Comparison of ENCODE assay signal across 8 cellular contexts in genomic region chr1:117735045-117735992, GRCh38.
DNase-seq lines count a peak whose midpoint lies in the region; ATAC-seq, FAIRE-seq and TF ChIP-seq lines count a peak whose summit lies in the region.

No MANE protein-coding gene starts in this region.

- H4K20me1 ChIP-seq in astrocyte (ENCODE audit: insufficient read depth, low read length): no peaks in the 10 kb centered on the region

- peak overlapping the region; percentile 49 for H3K9ac ChIP-seq in astrocyte (ENCODE audit: low read length)
- peak overlapping the region; percentile 28 to 45 for H3K9ac ChIP-seq in kidney (ENCODE audit: low read length in 2 of 2)

- no peaks in the 10 kb centered on the region for H3K27me3 ChIP-seq in astrocyte (ENCODE audit: insufficient read depth, low read length)
- H3K27me3 ChIP-seq in stomach: no peaks in the 10 kb centered on the region

- ATAC-seq in A549: no peak

- H3K27ac ChIP-seq in A549 (peak overlapping the region; percentile 50 to 69; a peak in 5 of 6 replicates), astrocyte (ENCODE audit: low read depth, low read length) (peak overlapping the region; percentile 11), kidney (ENCODE audit: low read depth in 2 of 2, low read length in 2 of 2) (peak overlapping the region in 1 of 2 donors; percentile 36), stomach (peak overlapping the region in 3 of 5 donors; percentile 39 to 58 (median 41))

- intact Hi-C loops in kidney (cut with DNase I): no loop called here
- intact Hi-C loops in stomach (cut with DNase I; ENCODE audit: low total_unique reads): no loop called here

- H2AFZ ChIP-seq in astrocyte (ENCODE audit: low read depth, low read length): peak overlapping the region; percentile 75

- peak overlapping the region; percentile 63 for H3K27ac Mint-ChIP-seq in astrocyte (ENCODE audit: unreplicated experiment)

- H3K4me3 Mint-ChIP-seq in astrocyte (ENCODE audit: unreplicated experiment): peak overlapping the region; percentile 0

- in situ Hi-C loops in GM13977 (cut with MboI; ENCODE audit: low pct_unique_long_range_greater_than_20kb, low sequenced_read_pairs, unreplicated experiment): no loop called here

- TF ChIP-seq RAD21 in A549 (conservative IDR thresholded peaks at IDR 0.05 in 1 of 2, IDR thresholded peaks at IDR 0.05 in 1 of 2): no peak

- H3K9me3 Mint-ChIP-seq in astrocyte (ENCODE audit: unreplicated experiment): no peaks in the 10 kb centered on the region

- POLR2A ChIA-PET in A549 (lab: Yijun Ruan, JAX): no interaction called here

- 6% methylated on average over 2 of the region's 2 CpGs for WGBS in A549 (ENCODE audit: missing lambda C conversion rate)
- WGBS in stomach, 5 donors: 0 to 2% (median 0%) methylated on average over 2 of the region's 2 CpGs

- H3K36me3 ChIP-seq in astrocyte (ENCODE audit: insufficient read depth, low read length): no peaks in the 10 kb centered on the region
- H3K36me3 ChIP-seq in kidney (ENCODE audit: control insufficient read depth in 1 of 2, insufficient read depth in 2 of 2, low read length in 2 of 2): no peaks in the 10 kb centered on the region
- H3K36me3 ChIP-seq in stomach: no peaks in the 10 kb centered on the region

- no peaks in the 10 kb centered on the region for H3K9me3 ChIP-seq in A549
- no peaks in the 10 kb centered on the region for H3K9me3 ChIP-seq in astrocyte (ENCODE audit: insufficient read depth, low read depth, low read length)
- no peaks in the 10 kb centered on the region for H3K9me3 ChIP-seq in kidney (ENCODE audit: control insufficient read depth in 1 of 2, low read length in 2 of 2)
- H3K9me3 ChIP-seq in stomach: no peaks in the 10 kb centered on the region

- H3K27me3 Mint-ChIP-seq in astrocyte (ENCODE audit: low read depth, unreplicated experiment): no peaks in the 10 kb centered on the region

- CTCF ChIA-PET in A549 (lab: Yijun Ruan, JAX): interaction anchor here (0.8 kb wide), 1 partner anchor 201 kb away, joined by 3 read pairs; no protein-coding TSS in a partner anchor

- DNase-seq in A549 (ENCODE audit: low read depth in 1 of 2, low spot score in 1 of 2) (peak in 1 of 2 experiments; percentile 8), GM13977 (ENCODE audit: low spot score) (peak; percentile 43), NOMO-1 treated with DMSO at 0.1 percent for 48 hours (lab: John Stamatoyannopoulos, UW; ENCODE audit: unreplicated experiment) (peak; percentile 44), astrocyte (ENCODE audit: low read depth) (peak; percentile 46), kidney (no peak), stomach (peak; percentile 43), GM12891 (ENCODE audit: insufficient read length, low spot score) (no peak), D721Med (ENCODE audit: insufficient read length, low spot score) (no peak)

- H3K79me2 ChIP-seq in astrocyte (ENCODE audit: insufficient read depth, low read length): no peaks in the 10 kb centered on the region

- H3K4me1 ChIP-seq in A549 (no peaks in the 10 kb centered on the region), astrocyte (ENCODE audit: insufficient read depth, low read length) (no peaks in the 10 kb centered on the region), kidney (ENCODE audit: control insufficient read depth in 1 of 2, insufficient read depth in 1 of 2, low read depth in 1 of 2, low read length in 2 of 2) (peaks cover 0 to 6% of the 10 kb centered on the region in 2 donors), stomach (peaks cover 0 to 20% (median 8%) of the 10 kb centered on the region in 4 donors)

- peaks cover 7% of the 10 kb centered on the region for H3K4me1 Mint-ChIP-seq in astrocyte (ENCODE audit: low read depth, unreplicated experiment)

- TF ChIP-seq POLR2A in A549 (IDR thresholded peaks at IDR 0.05; ENCODE audit: low read length) (no peak), stomach (IDR thresholded peaks at IDR 0.05) (no peak), GM12891 (IDR thresholded peaks at IDR 0.05; ENCODE audit: low read depth, low read length) (no peak)

- no peak for TF ChIP-seq EP300 in A549 (IDR thresholded peaks at IDR 0.05)
- TF ChIP-seq EP300 in stomach (IDR thresholded peaks at IDR 0.05): no peak

- H3K4me3 ChIP-seq in A549 (peak overlapping the region; percentile 35), astrocyte (ENCODE audit: insufficient read depth, low read depth, low read length) (peak overlapping the region; percentile 37), kidney (ENCODE audit: low read length in 2 of 2) (peak overlapping the region; percentile 61 to 69), stomach (peak overlapping the region in 3 of 4 donors; percentile 4 to 16 (median 12))

- H3K36me3 Mint-ChIP-seq in astrocyte (ENCODE audit: low read depth, unreplicated experiment): no peaks in the 10 kb centered on the region

- H3K4me2 ChIP-seq in A549 (peak overlapping the region; percentile 83), astrocyte (ENCODE audit: low read length) (peak overlapping the region; percentile 82)

- TF ChIP-seq CTCF in A549 (IDR thresholded peaks at IDR 0.05): no peak
- TF ChIP-seq CTCF in GM13977 (IDR thresholded peaks at IDR 0.05; ENCODE audit: extremely low read depth, insufficient read depth, missing control alignments): no peak
- no peak for TF ChIP-seq CTCF in astrocyte (IDR thresholded peaks at IDR 0.05; ENCODE audit: insufficient read depth, low read depth, low read length)
- TF ChIP-seq CTCF in kidney (IDR thresholded peaks at IDR 0.05; ENCODE audit: borderline replicate concordance, extremely low read depth, insufficient read depth): no peak
- no peak for TF ChIP-seq CTCF in stomach (IDR thresholded peaks at IDR 0.05)
- no peak for TF ChIP-seq CTCF in D721Med (IDR thresholded peaks at IDR 0.05; ENCODE audit: insufficient read depth, missing control alignments)

- FAIRE-seq in A549 (lab: Jason Lieb, UNC) (no peak), astrocyte (lab: Jason Lieb, UNC) (peak; percentile 80), kidney (lab: Jason Lieb, UNC) (peak; percentile 70), GM12891 (lab: Jason Lieb, UNC) (no peak), D721Med (lab: Jason Lieb, UNC) (no peak)

TF ChIP-seq in A549, 52 proteins besides CTCF, POLR2A, EP300 and RAD21:
- no peak for TF ChIP-seq E2F6 (IDR thresholded peaks at IDR 0.05; ENCODE audit: borderline replicate concordance, low read depth)
- TF ChIP-seq SMC3 (IDR thresholded peaks at IDR 0.05): no peak
- no peak for TF ChIP-seq USF2 (IDR thresholded peaks at IDR 0.05)
- TF ChIP-seq ZC3H11A (IDR thresholded peaks at IDR 0.05): no peak
- TF ChIP-seq ATOH8 (CRISPR knock-in tag; IDR thresholded peaks at IDR 0.05; ENCODE audit: low read depth): no peak
- no peak for TF ChIP-seq RFX5 (IDR thresholded peaks at IDR 0.05)
- no peak for TF ChIP-seq MAZ (IDR thresholded peaks at IDR 0.05; ENCODE audit: borderline replicate concordance, low read depth, low read length)

TF ChIP-seq in GM12891, 5 proteins besides CTCF, POLR2A, EP300 and RAD21:
- TF ChIP-seq PAX5 (IDR thresholded peaks at IDR 0.05; ENCODE audit: insufficient read depth, low read length, severe bottlenecking) (no peak), SPI1 (IDR thresholded peaks at IDR 0.05; ENCODE audit: low read depth, low read length) (no peak), TAF1 (IDR thresholded peaks at IDR 0.05; ENCODE audit: low read depth, low read length) (no peak), POU2F2 (IDR thresholded peaks at IDR 0.05; ENCODE audit: low read depth, low read length) (no peak), POLR2AphosphoS5 (IDR thresholded peaks at IDR 0.05; ENCODE audit: low read depth, low read length) (no peak)

Comparison
In these comparisons a context has a peak if more than half of its experiments do, and no peak if none do; other contexts are left out.
1. DNase-seq: peak in GM13977 (single experiment), NOMO-1 treated with DMSO at 0.1 percent for 48 hours (single experiment), astrocyte (single experiment) and stomach (single experiment); none in kidney (single experiment), GM12891 (single experiment) and D721Med (single experiment).
2. H3K4me3 ChIP-seq: peak in every context shown above with its lines; median percentile 65 in kidney; 37 in astrocyte; 35 in A549; 12 in stomach.